22 cellular contexts compared by ENCODE assay signal in genomic region chr22:41260871-41261270, GRCh38. TPM values are rescaled to one million over a fixed set of nuclear protein-coding genes. Genes with fewer than 3 reads are reported as not detected.
DNase-seq lines count a peak whose midpoint lies in the region; ATAC-seq and TF ChIP-seq lines count a peak whose summit lies in the region.
"Had no signal": no experiment of that assay in that cellular context is flagged by ENCODE, and none has a peak within 500 bp of the region (broad histone marks: within the 10 kb centered on the region; RNA-seq: fewer than 3 reads in every experiment).

No MANE protein-coding gene starts in this region.

- TF ChIP-seq POLR2A in erythroblast (IDR thresholded peaks at IDR 0.05; ENCODE audit: low read length): no peak

- H3K23ac ChIP-seq in trophoblast cell (ENCODE audit: low read length): no peak overlapping the region

- H3K36me3 ChIP-seq in heart right ventricle: peaks cover 0 to 99% (median 43%) of the 10 kb centered on the region in 9 donors
- peaks cover 92% of the 10 kb centered on the region in 2 experiments for H3K36me3 ChIP-seq in trophoblast cell (ENCODE audit: control insufficient read depth in 1 of 2, insufficient read depth in 2 of 2, low read length in 2 of 2)

- intact Hi-C loops in heart right ventricle (cut with DNase I): loop anchor here in 1 of 10 donors (2.0 kb wide), 1 partner anchor 64 kb away; no protein-coding TSS in a partner anchor
- intact Hi-C loops in activated naive CD4-positive, alpha-beta T cell treated with anti-CD3 and anti-CD28 coated beads for 36 hours (cut with micrococcal nuclease): no loop called here

- peaks cover 46% of the 10 kb centered on the region for H3K36me3 Mint-ChIP-seq in activated naive CD4-positive, alpha-beta T cell treated with anti-CD3 and anti-CD28 coated beads for 36 hours (ENCODE audit: low read depth)

- H3K9me3 Mint-ChIP-seq in activated naive CD4-positive, alpha-beta T cell treated with anti-CD3 and anti-CD28 coated beads for 36 hours: no peaks in the 10 kb centered on the region
- H3K9me3 Mint-ChIP-seq: CD8-positive, alpha-beta memory T cell had no signal

- peak; percentile 84 to 95 (median 92) for ATAC-seq in heart right ventricle
- ATAC-seq in GM18868 (IDR thresholded peaks at IDR 0.05; ENCODE audit: unreplicated experiment): no peak

- CTCF ChIA-PET in activated naive CD4-positive, alpha-beta T cell treated with anti-CD3 and anti-CD28 coated beads for 36 hours (lab: Charles Lee): no interaction called here

- peak overlapping the region; percentile 88 for H3K27ac ChIP-seq in VCaP
- H3K27ac ChIP-seq in heart right ventricle: peak overlapping the region; percentile 44 to 88 (median 82)
- no peak overlapping the region for H3K27ac ChIP-seq in trophoblast cell (ENCODE audit: low read depth, low read length)
- H3K27ac ChIP-seq: BLaER1 treated with 17β-estradiol and CSF1 and Interleukin-3, amounts not matched to agents 10 nM and 100 nM; HL-60; Peyer's patch; SK-N-MC had no signal

- peak; percentile 22 for DNase-seq in D341Med (ENCODE audit: low spot score)
- peak; percentile 74 to 75 for DNase-seq in heart right ventricle
- DNase-seq in trophoblast cell: peak; percentile 34 to 57
- no peak for DNase-seq in activated naive CD4-positive, alpha-beta T cell treated with anti-CD3 and anti-CD28 coated beads for 36 hours
- no peak for DNase-seq in erythroblast (lab: John Stamatoyannopoulos, UW)
- DNase-seq: CD8-positive, alpha-beta memory T cell; DND-41; Karpas-422; MG63; NCI-H1048; NCI-H1436 treated with DMSO at 0.1 percent for 48 hours; NCI-H2081; NCI-H446 treated with DMSO at 0.1 percent for 48 hours; NCI-H69; Peyer's patch; SHP77 had no signal

- 59 to 78% methylated on average over 7 of the region's 7 CpGs for WGBS in heart right ventricle, 2 donors
- no CpG with 5 or more reads among the region's 7 CpGs for WGBS in trophoblast cell (ENCODE audit: extremely low coverage, insufficient coverage, insufficient read length)

- H3K18ac ChIP-seq in trophoblast cell (ENCODE audit: low read length): no peak overlapping the region

- H3K4me3 Mint-ChIP-seq in activated naive CD4-positive, alpha-beta T cell treated with anti-CD3 and anti-CD28 coated beads for 36 hours: no peak overlapping the region
- H3K4me3 Mint-ChIP-seq: CD8-positive, alpha-beta memory T cell had no signal

- H3K4ac ChIP-seq in trophoblast cell (ENCODE audit: low read depth, low read length): no peak overlapping the region

- H4K12ac ChIP-seq in trophoblast cell (ENCODE audit: low read depth, low read length): no peak overlapping the region

- H3K4me1 ChIP-seq in heart right ventricle (peaks cover 0 to 38% (median 17%) of the 10 kb centered on the region in 9 donors), trophoblast cell (ENCODE audit: control insufficient read depth in 1 of 2, insufficient read depth in 2 of 2, low read length in 2 of 2) (no peaks in the 10 kb centered on the region)
- H3K4me1 ChIP-seq: Peyer's patch had no signal

- H3K79me1 ChIP-seq in trophoblast cell (ENCODE audit: low read length): peaks cover 2% of the 10 kb centered on the region

- TF ChIP-seq CTCF in VCaP (conservative IDR thresholded peaks at IDR 0.05) (no peak), heart right ventricle (IDR thresholded peaks at IDR 0.05) (no peak)

- H2AFZ ChIP-seq in trophoblast cell (ENCODE audit: insufficient read depth, low read length, poor library complexity): no peak overlapping the region

- no peak overlapping the region for H4K8ac ChIP-seq in trophoblast cell (ENCODE audit: low read depth, low read length)

- H4K91ac ChIP-seq in trophoblast cell (ENCODE audit: low read depth, low read length): no peak overlapping the region

- no peak overlapping the region for H3K4me2 ChIP-seq in trophoblast cell (ENCODE audit: low read length)
- H3K4me2 ChIP-seq: BLaER1 treated with 17β-estradiol and CSF1 and Interleukin-3, amounts not matched to agents 10 nM and 100 nM had no signal

- H3K4me1 Mint-ChIP-seq in activated naive CD4-positive, alpha-beta T cell treated with anti-CD3 and anti-CD28 coated beads for 36 hours (ENCODE audit: low read depth): peaks cover 6% of the 10 kb centered on the region
- H3K4me1 Mint-ChIP-seq: CD8-positive, alpha-beta memory T cell had no signal

- no peak overlapping the region for H3K4me3 ChIP-seq in heart right ventricle
- H3K4me3 ChIP-seq in trophoblast cell (ENCODE audit: low read depth, low read length): no peak overlapping the region
- H3K4me3 ChIP-seq: BLaER1 treated with 17β-estradiol and CSF1 and Interleukin-3, amounts not matched to agents 10 nM and 100 nM; MG63; Peyer's patch; SK-N-MC had no signal

- no peaks in the 10 kb centered on the region for H3K27me3 ChIP-seq in heart right ventricle
- H3K27me3 ChIP-seq in trophoblast cell (ENCODE audit: insufficient read depth, low read length): no peaks in the 10 kb centered on the region
- H3K27me3 ChIP-seq: BLaER1 treated with 17β-estradiol and CSF1 and Interleukin-3, amounts not matched to agents 10 nM and 100 nM; MG63; Peyer's patch had no signal

- no peak overlapping the region for H3K9ac ChIP-seq in trophoblast cell (ENCODE audit: low read length)
- H3K9ac ChIP-seq: BLaER1 treated with 17β-estradiol and CSF1 and Interleukin-3, amounts not matched to agents 10 nM and 100 nM had no signal

- no peak overlapping the region for H3K14ac ChIP-seq in trophoblast cell (ENCODE audit: low read length)

- H2BK120ac ChIP-seq in trophoblast cell (ENCODE audit: insufficient read depth, low read length, poor library complexity): no peak overlapping the region

- no peak overlapping the region for H2BK5ac ChIP-seq in trophoblast cell (ENCODE audit: low read depth, low read length, poor library complexity)

- no peak overlapping the region for H3K27ac Mint-ChIP-seq in activated naive CD4-positive, alpha-beta T cell treated with anti-CD3 and anti-CD28 coated beads for 36 hours

- no peak overlapping the region for H2AK5ac ChIP-seq in trophoblast cell (ENCODE audit: low read length)

- H3K27me3 Mint-ChIP-seq in activated naive CD4-positive, alpha-beta T cell treated with anti-CD3 and anti-CD28 coated beads for 36 hours (ENCODE audit: low read depth): no peaks in the 10 kb centered on the region
- H3K27me3 Mint-ChIP-seq: CD8-positive, alpha-beta memory T cell had no signal

- H3K79me2 ChIP-seq in trophoblast cell (ENCODE audit: control insufficient read depth, insufficient read depth, low read length, poor library complexity): no peaks in the 10 kb centered on the region

- H2BK12ac ChIP-seq in trophoblast cell (ENCODE audit: low read length): no peak overlapping the region

- H3K9me3 ChIP-seq in heart right ventricle (no peaks in the 10 kb centered on the region), trophoblast cell (ENCODE audit: insufficient read depth, low read depth, low read length) (peaks cover 3% of the 10 kb centered on the region)
- H3K9me3 ChIP-seq: BLaER1 treated with 17β-estradiol and CSF1 and Interleukin-3, amounts not matched to agents 10 nM and 100 nM; MG63; Peyer's patch had no signal

RNA-seq across cellular contexts. Expression of gene CHADL, which starts 20.1 kb away (rescaled TPM):
- total RNA-seq in heart right ventricle: 10 to 100 TPM in 5 of 10 donors, 1 to 10 TPM in 5; 7.2 to 33.2 (median 10.6) TPM
- 10 to 100 TPM in 1 of 2 donors, 1 to 10 TPM in 1; 4.5 to 46.6 TPM for polyA plus RNA-seq in heart right ventricle
- 0.19 and 0.27 TPM in 2 replicates for polyA plus RNA-seq in trophoblast cell (2013)
- total RNA-seq in activated naive CD4-positive, alpha-beta T cell treated with anti-CD3 and anti-CD28 coated beads for 36 hours: under 1 TPM in 1 of 2 experiments, not detected in 1; 0.17 TPM
- total RNA-seq: HT1080 had no signal

RNA-seq across cellular contexts. Expression of gene RANGAP1, which starts 25.1 kb away (rescaled TPM):
- total RNA-seq in heart right ventricle: 10 to 100 TPM; 26.5 to 53.8 (median 31.4) TPM
- polyA plus RNA-seq in heart right ventricle: 10 to 100 TPM; 23.2 to 90.3 TPM
- 75.2 TPM in 2 replicates for polyA plus RNA-seq in trophoblast cell (2013)
- total RNA-seq in activated naive CD4-positive, alpha-beta T cell treated with anti-CD3 and anti-CD28 coated beads for 36 hours: 100 to 1,000 TPM; 173 to 174 TPM

RNA-seq across cellular contexts. Expression of gene ZC3H7B, which starts 40.5 kb away (rescaled TPM):
- 10 to 100 TPM; 31.7 to 51.5 (median 36.7) TPM for total RNA-seq in heart right ventricle
- 10 to 100 TPM; 21.4 to 23.0 TPM for polyA plus RNA-seq in heart right ventricle
- 31.6 and 32.5 TPM in 2 replicates for polyA plus RNA-seq in trophoblast cell (2013)
- 10 to 100 TPM; 30.0 to 30.3 TPM for total RNA-seq in activated naive CD4-positive, alpha-beta T cell treated with anti-CD3 and anti-CD28 coated beads for 36 hours

RNA-seq across cellular contexts. Expression of gene L3MBTL2, which starts 55.8 kb away (rescaled TPM):
- total RNA-seq in heart right ventricle: 10 to 100 TPM; 12.0 to 18.5 (median 15.1) TPM
- polyA plus RNA-seq in heart right ventricle: 10 to 100 TPM; 10.0 to 17.4 TPM
- polyA plus RNA-seq in trophoblast cell (2013): 9.8 and 10.5 TPM in 2 replicates
- 10 to 100 TPM; 19.4 to 22.3 TPM for total RNA-seq in activated naive CD4-positive, alpha-beta T cell treated with anti-CD3 and anti-CD28 coated beads for 36 hours

Comparison
In these comparisons a context has a peak if more than half of its experiments do, and no peak if none do; other contexts are left out.
1. DNase-seq: peak in D341Med (single experiment), heart right ventricle (2 of 2) and trophoblast cell (2 of 2); none in activated naive CD4-positive, alpha-beta T cell treated with anti-CD3 and anti-CD28 coated beads for 36 hours (single experiment) and erythroblast (0 of 2).
2. RNA of gene CHADL, which starts 20.1 kb away (total RNA-seq): 7.2 to 33.2 TPM in heart right ventricle; 0.17 TPM in activated naive CD4-positive, alpha-beta T cell treated with anti-CD3 and anti-CD28 coated beads for 36 hours; every median in the first group is over 4 times any median in the second.